In genomic region chr1:219293440-219293839, GRCh38 we compare ENCODE assay signal across 21 cellular contexts.
"Had no signal": no experiment of that assay in that cellular context is flagged by ENCODE, and none has a peak within 500 bp of the region (broad histone marks: within the 10 kb centered on the region; RNA-seq: fewer than 3 reads in every experiment).

No MANE protein-coding gene starts in this region.

- H3K27ac Mint-ChIP-seq: activated CD4-positive, alpha-beta memory T cell treated with anti-CD3 and anti-CD28 coated beads for 36 hours; activated naive CD8-positive, alpha-beta T cell treated with anti-CD3 and anti-CD28 coated beads for 36 hours; immature natural killer cell had no signal

- ATAC-seq: foreskin keratinocyte, mucosa of descending colon had no signal

- H3K36me3 ChIP-seq: spleen had no signal

- H3K4me1 Mint-ChIP-seq: activated naive CD8-positive, alpha-beta T cell treated with anti-CD3 and anti-CD28 coated beads for 36 hours; immature natural killer cell had no signal

- H3K4me3 ChIP-seq: hepatocyte, mucosa of descending colon, SK-N-MC, spleen, testis had no signal

- DNase-seq: activated CD4-positive, alpha-beta memory T cell treated with anti-CD3 and anti-CD28 coated beads for 36 hours; activated CD4-positive, alpha-beta T cell treated with anti-CD3 and anti-CD28 coated beads for 48 hours; activated naive CD4-positive, alpha-beta T cell treated with Interleukin-2 at 50 U/mL for 16 hours; activated naive CD8-positive, alpha-beta T cell treated with anti-CD3 and anti-CD28 coated beads for 36 hours; activated T-cell treated with anti-CD3 and anti-CD28 coated beads, Interleukin-2, amount 50 U/mL, for 48 hours; amygdala; effector CD4-positive, alpha-beta T cell; erythroblast; foreskin keratinocyte; glutamatergic neuron; immature natural killer cell; kidney glomerular epithelial cell; mesenchymal stem cell; mucosa of descending colon; nucleus accumbens; spleen; stimulated activated CD4-positive, alpha-beta T cell treated with anti-CD3 and anti-CD28 coated beads, Interleukin-4, amount 100 ng/mL, for 1 hour; stimulated activated naive CD4-positive, alpha-beta T cell; testis had no signal

- H3K4me1 ChIP-seq: foreskin keratinocyte, spleen, testis had no signal

- H3K27me3 Mint-ChIP-seq: activated CD4-positive, alpha-beta memory T cell treated with anti-CD3 and anti-CD28 coated beads for 36 hours; activated naive CD8-positive, alpha-beta T cell treated with anti-CD3 and anti-CD28 coated beads for 36 hours had no signal

- H3K9me3 Mint-ChIP-seq: activated CD4-positive, alpha-beta memory T cell treated with anti-CD3 and anti-CD28 coated beads for 36 hours; activated naive CD8-positive, alpha-beta T cell treated with anti-CD3 and anti-CD28 coated beads for 36 hours had no signal

- H3K27ac ChIP-seq: foreskin keratinocyte, hepatocyte, SK-N-MC, spleen, testis had no signal

- H2AFZ ChIP-seq: hepatocyte had no signal

- H3K36me3 Mint-ChIP-seq: activated CD4-positive, alpha-beta memory T cell treated with anti-CD3 and anti-CD28 coated beads for 36 hours; activated naive CD8-positive, alpha-beta T cell treated with anti-CD3 and anti-CD28 coated beads for 36 hours had no signal

- H3K9me3 ChIP-seq: mucosa of descending colon, spleen, testis had no signal

- H3K27me3 ChIP-seq: hepatocyte, spleen, testis had no signal

- H3K4me2 ChIP-seq: hepatocyte had no signal

- H3K4me3 Mint-ChIP-seq: activated CD4-positive, alpha-beta memory T cell treated with anti-CD3 and anti-CD28 coated beads for 36 hours; activated naive CD8-positive, alpha-beta T cell treated with anti-CD3 and anti-CD28 coated beads for 36 hours; immature natural killer cell had no signal

- H3K79me2 ChIP-seq: hepatocyte had no signal
